13 cellular contexts compared by ENCODE assay signal in the genomic region with DNA sequence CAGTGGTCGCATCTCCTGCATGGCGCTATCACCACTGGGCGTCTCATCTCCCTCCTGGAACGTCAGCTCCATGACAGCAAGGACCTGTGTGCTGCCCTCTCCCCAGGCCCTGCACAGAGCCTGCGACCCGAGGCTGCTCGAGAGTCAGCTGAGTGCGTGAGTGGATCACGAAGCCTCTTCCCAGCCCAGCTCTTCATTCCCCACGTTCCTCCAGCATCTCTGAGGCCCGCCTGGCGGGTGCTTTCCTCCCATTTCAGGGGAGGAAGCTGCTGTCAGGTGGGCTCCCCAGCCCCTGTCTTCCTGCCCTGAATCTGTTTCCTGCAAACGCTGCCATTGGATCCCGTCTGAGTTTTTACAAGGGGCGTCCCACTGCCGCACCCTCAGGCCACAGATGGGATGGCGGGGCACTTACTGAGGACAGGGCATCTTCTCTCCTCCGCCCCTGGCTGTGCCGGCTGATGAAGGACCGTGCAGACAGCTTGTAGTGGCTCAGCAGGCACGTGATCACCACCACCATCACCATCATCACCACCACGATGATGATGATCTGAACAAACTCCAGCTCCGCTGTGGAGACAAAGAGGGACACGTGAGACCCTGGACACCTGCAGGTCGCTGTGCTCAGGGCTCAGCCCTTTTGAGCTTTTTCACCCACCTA. TPM values are rescaled to one million over a fixed set of nuclear protein-coding genes. Genes with fewer than 3 reads are reported as not detected.
DNase-seq lines count a peak whose midpoint lies in the region; ATAC-seq and TF ChIP-seq lines count a peak whose summit lies in the region.
"Had no signal": no experiment of that assay in that cellular context is flagged by ENCODE, and none has a peak within 500 bp of the region (broad histone marks: within the 10 kb centered on the region; RNA-seq: fewer than 3 reads in every experiment).

No MANE protein-coding gene starts in this region.

- peak; percentile 7 for DNase-seq in activated CD4-positive, alpha-beta T cell treated with anti-CD3 and anti-CD28 coated beads for 1 hour
- DNase-seq in activated CD4-positive, alpha-beta T cell treated with anti-CD3 and anti-CD28 coated beads, Interleukin-2, amount 10 ng/mL, durations not matched to agents 24 days and 14 days = no peak
- DNase-seq in activated B cell treated with CpG ODN at 0.5 μM for 24 hours (no peak), islet precursor cell (peak; percentile 49), DMS153 (lab: John Stamatoyannopoulos, UW) (no peak)
- no peak for DNase-seq in stimulated activated naive B cell treated with anti-CD40 and anti-IgM and Interleukin-4, amounts not matched to agents 10 μg/mL and 1 μg/mL and 100 μg/mL, for 72 hours
- no peak for DNase-seq in activated CD8-positive, alpha-beta T cell treated with anti-CD3 and anti-CD28 coated beads for 36 hours
- DNase-seq: NCI-H1417 treated with DMSO at 0.1 percent for 48 hours, NCI-H526 treated with DMSO at 0.1 percent for 48 hours, SIG-M5 had no signal

- no peak overlapping the region for H3K27ac Mint-ChIP-seq in activated CD4-positive, alpha-beta T cell treated with anti-CD3 and anti-CD28 coated beads, Interleukin-2, amount 10 ng/mL, durations not matched to agents 24 days and 14 days
- peak overlapping the region; percentile 30 for H3K27ac Mint-ChIP-seq in activated B cell treated with CpG ODN at 0.5 μM for 24 hours
- peak overlapping the region; percentile 20 for H3K27ac Mint-ChIP-seq in stimulated activated naive B cell treated with anti-CD40 and anti-IgM and Interleukin-4, amounts not matched to agents 10 μg/mL and 1 μg/mL and 100 μg/mL, for 72 hours
- no peak overlapping the region for H3K27ac Mint-ChIP-seq in activated CD8-positive, alpha-beta T cell treated with anti-CD3 and anti-CD28 coated beads for 36 hours

- no peak for TF ChIP-seq CTCF in activated B cell treated with CpG ODN at 0.5 μM for 24 hours (IDR thresholded peaks at IDR 0.05)
- TF ChIP-seq CTCF in activated CD8-positive, alpha-beta T cell treated with anti-CD3 and anti-CD28 coated beads for 36 hours (IDR thresholded peaks at IDR 0.05) = no peak

- CTCF ChIA-PET in activated B cell treated with CpG ODN at 0.5 μM for 24 hours (lab: Charles Lee) = no interaction called here
- CTCF ChIA-PET in activated CD8-positive, alpha-beta T cell treated with anti-CD3 and anti-CD28 coated beads for 36 hours (lab: Charles Lee) = interaction anchor here (1.2 to 1.5 kb wide), 2 partner anchors 22 to 62 kb away, joined by 3 to 5 read pairs; no protein-coding TSS in a partner anchor

- H3K4me1 Mint-ChIP-seq in activated CD4-positive, alpha-beta T cell treated with anti-CD3 and anti-CD28 coated beads, Interleukin-2, amount 10 ng/mL, durations not matched to agents 24 days and 14 days = peaks cover 11% of the 10 kb centered on the region
- peaks cover 42% of the 10 kb centered on the region for H3K4me1 Mint-ChIP-seq in activated B cell treated with CpG ODN at 0.5 μM for 24 hours
- H3K4me1 Mint-ChIP-seq in stimulated activated naive B cell treated with anti-CD40 and anti-IgM and Interleukin-4, amounts not matched to agents 10 μg/mL and 1 μg/mL and 100 μg/mL, for 72 hours = peaks cover 51 to 78% of the 10 kb centered on the region in 2 donors
- peaks cover 36% of the 10 kb centered on the region for H3K4me1 Mint-ChIP-seq in activated CD8-positive, alpha-beta T cell treated with anti-CD3 and anti-CD28 coated beads for 36 hours (ENCODE audit: low read depth)

- ATAC-seq in activated B cell treated with CpG ODN at 0.5 μM for 24 hours (ENCODE audit: low read depth) (no peak), GM21360 (IDR thresholded peaks at IDR 0.05; ENCODE audit: unreplicated experiment) (no peak)
- ATAC-seq in stimulated activated naive B cell treated with anti-CD40 and anti-IgM and Interleukin-4, amounts not matched to agents 10 μg/mL and 1 μg/mL and 100 μg/mL, for 72 hours (replicated peaks) = no peak
- ATAC-seq in activated CD8-positive, alpha-beta T cell treated with anti-CD3 and anti-CD28 coated beads for 36 hours = no peak
- ATAC-seq: A549; activated naive CD4-positive, alpha-beta T cell treated with anti-CD3 and anti-CD28 coated beads, Interleukin-2, amount 50 U/mL, for 72 hours had no signal

- intact Hi-C loops in activated CD4-positive, alpha-beta T cell treated with anti-CD3 and anti-CD28 coated beads, Interleukin-2, amount 10 ng/mL, durations not matched to agents 24 days and 14 days (cut with micrococcal nuclease) = loop anchor here (10.0 kb wide), 1 partner anchor 426 kb away; no protein-coding TSS in a partner anchor
- intact Hi-C loops in activated B cell treated with CpG ODN at 0.5 μM for 24 hours (cut with micrococcal nuclease) = no loop called here
- intact Hi-C loops in activated CD8-positive, alpha-beta T cell treated with anti-CD3 and anti-CD28 coated beads for 36 hours (cut with micrococcal nuclease) = loop anchor here (10.0 kb wide), 1 partner anchor 54 kb away; no protein-coding TSS in a partner anchor

- H3K4me3 Mint-ChIP-seq in activated CD4-positive, alpha-beta T cell treated with anti-CD3 and anti-CD28 coated beads, Interleukin-2, amount 10 ng/mL, durations not matched to agents 24 days and 14 days = no peak overlapping the region
- H3K4me3 Mint-ChIP-seq in activated B cell treated with CpG ODN at 0.5 μM for 24 hours = no peak overlapping the region
- no peak overlapping the region for H3K4me3 Mint-ChIP-seq in stimulated activated naive B cell treated with anti-CD40 and anti-IgM and Interleukin-4, amounts not matched to agents 10 μg/mL and 1 μg/mL and 100 μg/mL, for 72 hours
- H3K4me3 Mint-ChIP-seq in activated CD8-positive, alpha-beta T cell treated with anti-CD3 and anti-CD28 coated beads for 36 hours = no peak overlapping the region

- no peaks in the 10 kb centered on the region for H3K27me3 Mint-ChIP-seq in activated CD4-positive, alpha-beta T cell treated with anti-CD3 and anti-CD28 coated beads, Interleukin-2, amount 10 ng/mL, durations not matched to agents 24 days and 14 days
- no peaks in the 10 kb centered on the region for H3K27me3 Mint-ChIP-seq in activated B cell treated with CpG ODN at 0.5 μM for 24 hours
- no peaks in the 10 kb centered on the region for H3K27me3 Mint-ChIP-seq in stimulated activated naive B cell treated with anti-CD40 and anti-IgM and Interleukin-4, amounts not matched to agents 10 μg/mL and 1 μg/mL and 100 μg/mL, for 72 hours
- H3K27me3 Mint-ChIP-seq in activated CD8-positive, alpha-beta T cell treated with anti-CD3 and anti-CD28 coated beads for 36 hours = no peaks in the 10 kb centered on the region

- POLR2A ChIA-PET in activated B cell treated with CpG ODN at 0.5 μM for 24 hours (lab: Charles Lee) = interaction anchor here (1.0 kb wide), 1 partner anchor 31 kb away, joined by 4 read pairs; no protein-coding TSS in a partner anchor
- POLR2A ChIA-PET in activated CD8-positive, alpha-beta T cell treated with anti-CD3 and anti-CD28 coated beads for 36 hours (lab: Charles Lee) = interaction anchor here (0.9 kb wide), 2 partner anchors 52 to 64 kb away, joined by 3 to 4 read pairs; no protein-coding TSS in a partner anchor

- no peaks in the 10 kb centered on the region for H3K36me3 Mint-ChIP-seq in activated CD4-positive, alpha-beta T cell treated with anti-CD3 and anti-CD28 coated beads, Interleukin-2, amount 10 ng/mL, durations not matched to agents 24 days and 14 days (ENCODE audit: low read depth)
- H3K36me3 Mint-ChIP-seq in activated B cell treated with CpG ODN at 0.5 μM for 24 hours (ENCODE audit: low read depth) = peaks cover 43% of the 10 kb centered on the region
- peaks cover 16 to 38% of the 10 kb centered on the region in 2 donors for H3K36me3 Mint-ChIP-seq in stimulated activated naive B cell treated with anti-CD40 and anti-IgM and Interleukin-4, amounts not matched to agents 10 μg/mL and 1 μg/mL and 100 μg/mL, for 72 hours
- H3K36me3 Mint-ChIP-seq in activated CD8-positive, alpha-beta T cell treated with anti-CD3 and anti-CD28 coated beads for 36 hours (ENCODE audit: low read depth) = peaks cover 2% of the 10 kb centered on the region
- H3K36me3 Mint-ChIP-seq: activated naive CD4-positive, alpha-beta T cell treated with anti-CD3 and anti-CD28 coated beads, Interleukin-2, amount 50 U/mL, for 72 hours had no signal

- peaks cover 4% of the 10 kb centered on the region for H3K9me3 Mint-ChIP-seq in activated CD4-positive, alpha-beta T cell treated with anti-CD3 and anti-CD28 coated beads, Interleukin-2, amount 10 ng/mL, durations not matched to agents 24 days and 14 days
- H3K9me3 Mint-ChIP-seq in activated B cell treated with CpG ODN at 0.5 μM for 24 hours = no peaks in the 10 kb centered on the region
- no peaks in the 10 kb centered on the region for H3K9me3 Mint-ChIP-seq in stimulated activated naive B cell treated with anti-CD40 and anti-IgM and Interleukin-4, amounts not matched to agents 10 μg/mL and 1 μg/mL and 100 μg/mL, for 72 hours
- H3K9me3 Mint-ChIP-seq in activated CD8-positive, alpha-beta T cell treated with anti-CD3 and anti-CD28 coated beads for 36 hours = no peaks in the 10 kb centered on the region
- H3K9me3 Mint-ChIP-seq: activated naive CD4-positive, alpha-beta T cell treated with anti-CD3 and anti-CD28 coated beads, Interleukin-2, amount 50 U/mL, for 72 hours had no signal

RNA-seq across cellular contexts. Expression of a gene that starts 39.0 kb away (rescaled TPM):
- 0.51 and 0.62 TPM in 2 replicates for total RNA-seq in activated CD4-positive, alpha-beta T cell treated with anti-CD3 and anti-CD28 coated beads, Interleukin-2, amount 10 ng/mL, durations not matched to agents 24 days and 14 days
- 16.5 and 17.8 TPM in 2 replicates for total RNA-seq in activated B cell treated with CpG ODN at 0.5 μM for 24 hours
- total RNA-seq in activated CD8-positive, alpha-beta T cell treated with anti-CD3 and anti-CD28 coated beads for 36 hours = under 1 TPM; 0.11 to 0.56 TPM

RNA-seq across cellular contexts. Expression of a gene that starts 50.6 kb away (rescaled TPM):
- total RNA-seq in activated CD4-positive, alpha-beta T cell treated with anti-CD3 and anti-CD28 coated beads, Interleukin-2, amount 10 ng/mL, durations not matched to agents 24 days and 14 days = 0.66 and 0.82 TPM in 2 replicates
- total RNA-seq in activated B cell treated with CpG ODN at 0.5 μM for 24 hours = 33.1 and 34.8 TPM in 2 replicates
- total RNA-seq in activated CD8-positive, alpha-beta T cell treated with anti-CD3 and anti-CD28 coated beads for 36 hours = 1 to 10 TPM; 1.7 to 2.0 TPM

Comparison
In these comparisons a context has a peak if more than half of its experiments do, and no peak if none do; other contexts are left out.
1. DNase-seq: peak in activated CD4-positive, alpha-beta T cell treated with anti-CD3 and anti-CD28 coated beads for 1 hour (single experiment) and islet precursor cell (single experiment); none in activated CD4-positive, alpha-beta T cell treated with anti-CD3 and anti-CD28 coated beads, Interleukin-2, amount 10 ng/mL, durations not matched to agents 24 days and 14 days (single experiment), activated B cell treated with CpG ODN at 0.5 μM for 24 hours (single experiment), stimulated activated naive B cell treated with anti-CD40 and anti-IgM and Interleukin-4, amounts not matched to agents 10 μg/mL and 1 μg/mL and 100 μg/mL, for 72 hours (single experiment), activated CD8-positive, alpha-beta T cell treated with anti-CD3 and anti-CD28 coated beads for 36 hours (single experiment) and DMS153 (single experiment).
2. H3K27ac Mint-ChIP-seq: peak in activated B cell treated with CpG ODN at 0.5 μM for 24 hours (single experiment) and stimulated activated naive B cell treated with anti-CD40 and anti-IgM and Interleukin-4, amounts not matched to agents 10 μg/mL and 1 μg/mL and 100 μg/mL, for 72 hours (single experiment); none in activated CD4-positive, alpha-beta T cell treated with anti-CD3 and anti-CD28 coated beads, Interleukin-2, amount 10 ng/mL, durations not matched to agents 24 days and 14 days (single experiment) and activated CD8-positive, alpha-beta T cell treated with anti-CD3 and anti-CD28 coated beads for 36 hours (single experiment).
3. RNA of a gene that starts 39.0 kb away (total RNA-seq): 16.5 to 17.8 TPM in activated B cell treated with CpG ODN at 0.5 μM for 24 hours; 0.11 to 0.56 TPM in activated CD8-positive, alpha-beta T cell treated with anti-CD3 and anti-CD28 coated beads for 36 hours and 0.51 to 0.62 TPM in activated CD4-positive, alpha-beta T cell treated with anti-CD3 and anti-CD28 coated beads, Interleukin-2, amount 10 ng/mL, durations not matched to agents 24 days and 14 days; every median in the first group is over 10 times any median in the second.
4. RNA of a gene that starts 50.6 kb away (total RNA-seq): 33.1 to 34.8 TPM in activated B cell treated with CpG ODN at 0.5 μM for 24 hours; 1.7 to 2.0 TPM in activated CD8-positive, alpha-beta T cell treated with anti-CD3 and anti-CD28 coated beads for 36 hours and 0.66 to 0.82 TPM in activated CD4-positive, alpha-beta T cell treated with anti-CD3 and anti-CD28 coated beads, Interleukin-2, amount 10 ng/mL, durations not matched to agents 24 days and 14 days; every median in the first group is over 10 times any median in the second.